Comparison of ENCODE assay signal across 11 cellular contexts in genomic region chr11:95792200-95792599, GRCh38. TPM values are rescaled to one million over a fixed set of nuclear protein-coding genes. Genes with fewer than 3 reads are reported as not detected.
A peak's percentile ranks its signal among the peaks of the same experiment; 100 is the strongest.
DNase-seq lines count a peak whose midpoint lies in the region; ATAC-seq and TF ChIP-seq lines count a peak whose summit lies in the region.
"Had no signal": no experiment of that assay in that cellular context is flagged by ENCODE, and none has a peak within 500 bp of the region (broad histone marks: within the 10 kb centered on the region; RNA-seq: fewer than 3 reads in every experiment).

No MANE protein-coding gene starts in this region.

- no peak for ATAC-seq in Right ventricle myocardium inferior
- no peak for ATAC-seq in stimulated activated naive CD8-positive, alpha-beta T cell treated with anti-CD3 and anti-CD28 coated beads, Interleukin-15, amount 100 ng/mL, for 72 hours
- no peak for ATAC-seq in GM18873 (IDR thresholded peaks at IDR 0.05; ENCODE audit: low FRiP score, unreplicated experiment)
- no peak for ATAC-seq in GM19397 (IDR thresholded peaks at IDR 0.05; ENCODE audit: unreplicated experiment)

- intact Hi-C loops in Right ventricle myocardium inferior (cut with DNase I): no loop called here

- no peak overlapping the region for H3K9ac ChIP-seq in iPS-18a (ENCODE audit: low read length)

- H3K27ac Mint-ChIP-seq in stimulated activated naive CD8-positive, alpha-beta T cell treated with anti-CD3 and anti-CD28 coated beads, Interleukin-15, amount 100 ng/mL, for 72 hours: peak overlapping the region in 1 of 2 donors; percentile 84

- H3K27ac ChIP-seq in cardiac muscle cell: no peak overlapping the region
- H3K27ac ChIP-seq in VCaP: peak overlapping the region; percentile 96
- no peak overlapping the region for H3K27ac ChIP-seq in iPS-18a (ENCODE audit: low read length)

- peaks cover 46% of the 10 kb centered on the region for H3K4me1 Mint-ChIP-seq in stimulated activated naive CD8-positive, alpha-beta T cell treated with anti-CD3 and anti-CD28 coated beads, Interleukin-15, amount 100 ng/mL, for 72 hours

- H3K4me3 ChIP-seq in cardiac muscle cell: peak overlapping the region; percentile 92
- H3K4me3 ChIP-seq in iPS-18a (ENCODE audit: low read length): peak overlapping the region; percentile 97

- no peaks in the 10 kb centered on the region for H3K27me3 ChIP-seq in cardiac muscle cell
- no peaks in the 10 kb centered on the region for H3K27me3 ChIP-seq in iPS-18a (ENCODE audit: control insufficient read depth, insufficient read depth, low read length)

- H3K4me1 ChIP-seq in cardiac muscle cell (ENCODE audit: low read depth) (peaks cover 15% of the 10 kb centered on the region), iPS-18a (ENCODE audit: control insufficient read depth, low read depth, low read length) (peaks cover 14% of the 10 kb centered on the region)

- TF ChIP-seq CTCF in cardiac muscle cell (IDR thresholded peaks at IDR 0.05; ENCODE audit: low read depth, low read length) (no peak), VCaP (conservative IDR thresholded peaks at IDR 0.05) (no peak)

- peak overlapping the region; percentile 98 to 100 for H3K4me3 Mint-ChIP-seq in stimulated activated naive CD8-positive, alpha-beta T cell treated with anti-CD3 and anti-CD28 coated beads, Interleukin-15, amount 100 ng/mL, for 72 hours

- H3K9me3 ChIP-seq in cardiac muscle cell (ENCODE audit: low read depth) (no peaks in the 10 kb centered on the region), iPS-18a (ENCODE audit: control insufficient read depth, low read depth, low read length) (no peaks in the 10 kb centered on the region)

- DNase-seq in cardiac muscle cell (ENCODE audit: low read depth in 1 of 2, low spot score in 1 of 2) (no peak), Right ventricle myocardium inferior (ENCODE audit: missing footprints) (no peak), C1 segment of cervical spinal cord (lab: John Stamatoyannopoulos, UW) (no peak)
- no peak for DNase-seq in stimulated activated naive CD8-positive, alpha-beta T cell treated with anti-CD3 and anti-CD28 coated beads, Interleukin-15, amount 100 ng/mL, for 72 hours
- DNase-seq: activated CD4-positive, alpha-beta T cell treated with anti-CD3 and anti-CD28 coated beads for 4 hours; caudate nucleus had no signal

- no peaks in the 10 kb centered on the region for H3K27me3 Mint-ChIP-seq in stimulated activated naive CD8-positive, alpha-beta T cell treated with anti-CD3 and anti-CD28 coated beads, Interleukin-15, amount 100 ng/mL, for 72 hours
- H3K27me3 Mint-ChIP-seq: IgD-negative memory B cell had no signal

- no peaks in the 10 kb centered on the region for H3K9me3 Mint-ChIP-seq in stimulated activated naive CD8-positive, alpha-beta T cell treated with anti-CD3 and anti-CD28 coated beads, Interleukin-15, amount 100 ng/mL, for 72 hours
- H3K9me3 Mint-ChIP-seq: IgD-negative memory B cell had no signal

- no peaks in the 10 kb centered on the region for H3K36me3 ChIP-seq in cardiac muscle cell
- peaks cover 4% of the 10 kb centered on the region for H3K36me3 ChIP-seq in iPS-18a (ENCODE audit: control insufficient read depth, low read depth, low read length)

RNA-seq across cellular contexts. Expression of gene CEP57, which starts 1.9 kb away (rescaled TPM):
- total RNA-seq in cardiac muscle cell (46.0 and 75.6 TPM in 2 replicates), Right ventricle myocardium inferior (17.6 TPM)
- 57.1 and 81.1 TPM in 2 replicates for polyA plus RNA-seq in cardiac muscle cell

RNA-seq across cellular contexts. Expression of gene FAM76B, which starts 2.6 kb away (rescaled TPM):
- total RNA-seq in cardiac muscle cell: 17.0 and 29.1 TPM in 2 replicates
- polyA plus RNA-seq in cardiac muscle cell: 13.4 and 23.4 TPM in 2 replicates
- 3.9 TPM for total RNA-seq in Right ventricle myocardium inferior
